Comparison of ENCODE assay signal across 28 cellular contexts in genomic region chr1:39563669-39564068, GRCh38.
"Had no signal": no experiment of that assay in that cellular context is flagged by ENCODE, and none has a peak within 500 bp of the region (broad histone marks: within the 10 kb centered on the region; RNA-seq: fewer than 3 reads in every experiment).

No MANE protein-coding gene starts in this region.

- H3K27me3 Mint-ChIP-seq: activated naive CD8-positive, alpha-beta T cell treated with anti-CD3 and anti-CD28 coated beads, Interleukin-2, amount 10 ng/mL, durations not matched to agents 7 days and 5 days; central memory CD8-positive, alpha-beta T cell had no signal

- H3K27ac ChIP-seq: adrenal gland, SJCRH30 had no signal

- H3K9ac ChIP-seq: SK-N-SH had no signal

- FAIRE-seq: bronchial epithelial cell had no signal

- H3K4me3 ChIP-seq: adrenal gland, body of pancreas, SJCRH30 had no signal

- H3K9me3 Mint-ChIP-seq: activated naive CD8-positive, alpha-beta T cell treated with anti-CD3 and anti-CD28 coated beads, Interleukin-2, amount 10 ng/mL, durations not matched to agents 7 days and 5 days; central memory CD8-positive, alpha-beta T cell; T-helper 1 cell treated with Interleukin-12 subunit alpha and Interleukin-12 subunit beta and Interleukin-4 antibody, amounts not matched to agents 30 μg/mL and 1 μg/mL, for 36 hours; WTC11 had no signal

- DNase-seq: activated CD4-positive, alpha-beta T cell treated with anti-CD3 and anti-CD28 coated beads for 48 hours; activated CD4-positive, alpha-beta T cell treated with anti-CD3 and anti-CD28 coated beads, Interleukin-2, amount 50 U/mL, for 4 hours; activated CD4-positive, CD25-positive, alpha-beta regulatory T cell treated with anti-CD3 and anti-CD28 coated beads, Interleukin-2, amount 50 U/mL, for 72 hours; activated CD8-positive, alpha-beta memory T cell treated with anti-CD3 and anti-CD28 coated beads for 24 hours; activated naive CD4-positive, alpha-beta T cell treated with anti-CD3 and anti-CD28 coated beads, Interleukin-2, amount 50 U/mL, for 16 hours; activated naive CD8-positive, alpha-beta T cell treated with anti-CD3 and anti-CD28 coated beads, Interleukin-2, amount 10 ng/mL, durations not matched to agents 7 days and 5 days; activated T-cell treated with anti-CD3 and anti-CD28 coated beads, Interleukin-2, amount 50 U/mL, for 48 hours; adrenal gland; aorta; Kasumi-1; KBM-7; NCI-H1048; NCI-H1417; NCI-H1930; NCI-H2171; NCI-H2227 treated with DMSO at 0.1 percent for 48 hours; NCI-H446 treated with DMSO at 0.1 percent for 48 hours; NCI-H524 treated with DMSO at 0.1 percent for 48 hours; NCI-H748 treated with DMSO at 0.1 percent for 48 hours; Right ventricle myocardium superior; SJCRH30; SK-N-SH; SW 1271 had no signal

- H3K4me2 ChIP-seq: SK-N-SH had no signal

- H3K4me1 Mint-ChIP-seq: WTC11 had no signal

- H3K9me3 ChIP-seq: adrenal gland, body of pancreas, SJCRH30, SK-N-SH had no signal

- H3K27me3 ChIP-seq: adrenal gland, body of pancreas, SJCRH30 had no signal

- H3K4me1 ChIP-seq: SJCRH30 had no signal

- ATAC-seq: body of pancreas, WTC11 had no signal

- H3K4me3 Mint-ChIP-seq: activated naive CD8-positive, alpha-beta T cell treated with anti-CD3 and anti-CD28 coated beads, Interleukin-2, amount 10 ng/mL, durations not matched to agents 7 days and 5 days; central memory CD8-positive, alpha-beta T cell; T-helper 1 cell treated with Interleukin-12 subunit alpha and Interleukin-12 subunit beta and Interleukin-4 antibody, amounts not matched to agents 30 μg/mL and 1 μg/mL, for 36 hours; WTC11 had no signal

- H3K27ac Mint-ChIP-seq: activated naive CD8-positive, alpha-beta T cell treated with anti-CD3 and anti-CD28 coated beads, Interleukin-2, amount 10 ng/mL, durations not matched to agents 7 days and 5 days; T-helper 1 cell treated with Interleukin-12 subunit alpha and Interleukin-12 subunit beta and Interleukin-4 antibody, amounts not matched to agents 30 μg/mL and 1 μg/mL, for 36 hours; WTC11 had no signal
